21 cellular contexts compared by ENCODE assay signal in genomic region chr13:44692173-44692713, GRCh38.
DNase-seq lines count a peak whose midpoint lies in the region; ATAC-seq and TF ChIP-seq lines count a peak whose summit lies in the region.
"Had no signal": no experiment of that assay in that cellular context is flagged by ENCODE, and none has a peak within 500 bp of the region (broad histone marks: within the 10 kb centered on the region; RNA-seq: fewer than 3 reads in every experiment).

No MANE protein-coding gene starts in this region.

- H3K9me3 Mint-ChIP-seq in GM23338 = no peaks in the 10 kb centered on the region
- H3K9me3 Mint-ChIP-seq in activated T-helper 17 cell treated with anti-CD3 and anti-CD28 coated beads, Interleukin-2, amount 50 U/mL, for 72 hours = no peaks in the 10 kb centered on the region
- H3K9me3 Mint-ChIP-seq: activated B cell treated with CpG ODN at 0.5 μM for 24 hours; activated naive CD4-positive, alpha-beta T cell treated with anti-CD3 and anti-CD28 coated beads, Interleukin-2, amount 10 ng/mL, durations not matched to agents 7 days and 5 days; immature natural killer cell; mesothelial cell of epicardium had no signal

- POLR2A ChIA-PET in Panc1 (lab: Charles Lee) = interaction anchor here (0.6 kb wide), 2 partner anchors 13 to 146 kb away, joined by 3 to 5 read pairs; no protein-coding TSS in a partner anchor

- ATAC-seq in GM23338 (peak; percentile 73), Panc1 (no peak), HG02884 (IDR thresholded peaks at IDR 0.05; ENCODE audit: unreplicated experiment) (no peak), GM21717 (IDR thresholded peaks at IDR 0.05; ENCODE audit: unreplicated experiment) (no peak)
- ATAC-seq in activated T-helper 17 cell treated with anti-CD3 and anti-CD28 coated beads, Interleukin-2, amount 50 U/mL, for 72 hours (replicated peaks) = no peak
- ATAC-seq: sciatic nerve had no signal

- intact Hi-C loops in Panc1 (cut with micrococcal nuclease; ENCODE audit: unreplicated experiment) = no loop called here

- no peaks in the 10 kb centered on the region for H3F3A ChIP-seq in GM23338 (replicated peaks; ENCODE audit: low read depth)

- H4K20me1 ChIP-seq in GM23338 (replicated peaks; ENCODE audit: insufficient read depth) = no peaks in the 10 kb centered on the region

- H3K27ac ChIP-seq in GM23338 (ENCODE audit: low read depth) (no peak overlapping the region), Panc1 (ENCODE audit: low read length) (no peak overlapping the region)
- H3K27ac ChIP-seq: neutrophil, upper lobe of left lung had no signal

- H3K27me3 ChIP-seq in GM23338 (ENCODE audit: insufficient read depth) = no peaks in the 10 kb centered on the region
- H3K27me3 ChIP-seq in Panc1 (ENCODE audit: control insufficient read depth, insufficient read depth, low read length) = no peaks in the 10 kb centered on the region; the same call in 1 of the 2 replicates
- H3K27me3 ChIP-seq: neutrophil, upper lobe of left lung had no signal

- no peaks in the 10 kb centered on the region for H3K79me2 ChIP-seq in GM23338 (replicated peaks; ENCODE audit: insufficient read depth)

- H3K4me1 Mint-ChIP-seq in GM23338 = no peaks in the 10 kb centered on the region
- H3K4me1 Mint-ChIP-seq in activated T-helper 17 cell treated with anti-CD3 and anti-CD28 coated beads, Interleukin-2, amount 50 U/mL, for 72 hours = no peaks in the 10 kb centered on the region
- H3K4me1 Mint-ChIP-seq: activated B cell treated with CpG ODN at 0.5 μM for 24 hours; activated naive CD4-positive, alpha-beta T cell treated with anti-CD3 and anti-CD28 coated beads, Interleukin-2, amount 10 ng/mL, durations not matched to agents 7 days and 5 days; immature natural killer cell; mesothelial cell of epicardium had no signal

- CTCF ChIA-PET in Panc1 (lab: Charles Lee) = no interaction called here

- DNase-seq in DMS 273 (lab: John Stamatoyannopoulos, UW; ENCODE audit: unreplicated experiment) (peak; percentile 38), GM23338 (ENCODE audit: low spot score) (peak; percentile 27), Panc1 (ENCODE audit: low read depth, low spot score) (no peak), fibroblast of mammary gland (ENCODE audit: low read depth) (peak; percentile 29), AG20443 (ENCODE audit: low spot score) (no peak)
- DNase-seq: activated B cell treated with CpG ODN at 0.5 μM for 24 hours; activated CD8-positive, alpha-beta memory T cell treated with anti-CD3 and anti-CD28 coated beads, Interleukin-2, amount 50 U/mL, for 4 hours; activated naive CD4-positive, alpha-beta T cell treated with anti-CD3 and anti-CD28 coated beads, Interleukin-2, amount 10 ng/mL, durations not matched to agents 7 days and 5 days; CD4-positive, alpha-beta memory T cell; effector memory CD4-positive, alpha-beta T cell; foreskin fibroblast; immature natural killer cell; NCI-H2107; stimulated activated CD4-positive, alpha-beta T cell treated with anti-CD3 and anti-CD28 coated beads, Interleukin-4, amount 100 ng/mL, for 1 hour; upper lobe of left lung had no signal

- H3K27ac Mint-ChIP-seq in GM23338 = no peak overlapping the region
- H3K27ac Mint-ChIP-seq in activated T-helper 17 cell treated with anti-CD3 and anti-CD28 coated beads, Interleukin-2, amount 50 U/mL, for 72 hours = no peak overlapping the region
- H3K27ac Mint-ChIP-seq: activated B cell treated with CpG ODN at 0.5 μM for 24 hours; activated naive CD4-positive, alpha-beta T cell treated with anti-CD3 and anti-CD28 coated beads, Interleukin-2, amount 10 ng/mL, durations not matched to agents 7 days and 5 days; CD4-positive, alpha-beta memory T cell; immature natural killer cell; mesothelial cell of epicardium had no signal

- H3K36me3 ChIP-seq in GM23338 (ENCODE audit: insufficient read depth) (no peaks in the 10 kb centered on the region), Panc1 (ENCODE audit: control insufficient read depth, insufficient read depth, low read length) (no peaks in the 10 kb centered on the region)
- H3K36me3 ChIP-seq: neutrophil, upper lobe of left lung had no signal

- no peak overlapping the region for H3K4me3 ChIP-seq in GM23338
- no peak overlapping the region for H3K4me3 ChIP-seq in Panc1 (ENCODE audit: low read depth in 2 of 2, low read length in 2 of 2)
- no peak overlapping the region for H3K4me3 ChIP-seq in fibroblast of mammary gland (ENCODE audit: control insufficient read depth, low read depth, low read length)
- H3K4me3 ChIP-seq: upper lobe of left lung had no signal

- TF ChIP-seq CTCF in GM23338 (conservative IDR thresholded peaks at IDR 0.05; ENCODE audit: low read depth in 2 of 2) = peak in 1 of 2 experiments; percentile 18; a peak in 1 of 4 replicates
- peak; percentile 22; the same call in 1 of the 2 replicates for TF ChIP-seq CTCF in Panc1 (IDR thresholded peaks at IDR 0.05)
- TF ChIP-seq CTCF in fibroblast of mammary gland (conservative IDR thresholded peaks at IDR 0.05; ENCODE audit: control insufficient read depth, insufficient read depth, low read depth, low read length) = no peak

- H3K9me3 ChIP-seq in Panc1 (ENCODE audit: control insufficient read depth, insufficient read depth, low read depth, low read length) = no peaks in the 10 kb centered on the region
- H3K9me3 ChIP-seq: neutrophil, upper lobe of left lung had no signal

- BruUV-seq in Panc1 (replicated peaks; lab: Mats Ljungman, UMichigan) = no TSS peak

- H3K9me2 ChIP-seq in GM23338 (ENCODE audit: insufficient read depth) = peaks cover 5% of the 10 kb centered on the region

- H3K4me1 ChIP-seq in GM23338 (ENCODE audit: insufficient read depth) (no peaks in the 10 kb centered on the region), Panc1 (ENCODE audit: control insufficient read depth, insufficient read depth, low read length) (no peaks in the 10 kb centered on the region)
- H3K4me1 ChIP-seq: upper lobe of left lung had no signal

- no peak overlapping the region for H2AFZ ChIP-seq in GM23338

- no peaks in the 10 kb centered on the region for H3K36me3 Mint-ChIP-seq in GM23338 (ENCODE audit: low read depth)
- H3K36me3 Mint-ChIP-seq in activated T-helper 17 cell treated with anti-CD3 and anti-CD28 coated beads, Interleukin-2, amount 50 U/mL, for 72 hours (ENCODE audit: low read depth) = no peaks in the 10 kb centered on the region
- H3K36me3 Mint-ChIP-seq: activated naive CD4-positive, alpha-beta T cell treated with anti-CD3 and anti-CD28 coated beads, Interleukin-2, amount 10 ng/mL, durations not matched to agents 7 days and 5 days; CD4-positive, alpha-beta memory T cell; immature natural killer cell; mesothelial cell of epicardium had no signal

- no peaks in the 10 kb centered on the region for H3K27me3 Mint-ChIP-seq in GM23338 (ENCODE audit: insufficient read depth, low read depth, poor library complexity)
- peaks cover 16% of the 10 kb centered on the region for H3K27me3 Mint-ChIP-seq in activated T-helper 17 cell treated with anti-CD3 and anti-CD28 coated beads, Interleukin-2, amount 50 U/mL, for 72 hours
- H3K27me3 Mint-ChIP-seq: activated B cell treated with CpG ODN at 0.5 μM for 24 hours had no signal

- H3K4me2 ChIP-seq in GM23338 = no peak overlapping the region

- in situ Hi-C loops in Panc1 (cut with HindIII; ENCODE audit: low pct_unique_long_range_greater_than_20kb, low sequenced_read_pairs) = no loop called here

- H3K4me3 Mint-ChIP-seq in GM23338 = no peak overlapping the region
- H3K4me3 Mint-ChIP-seq in activated T-helper 17 cell treated with anti-CD3 and anti-CD28 coated beads, Interleukin-2, amount 50 U/mL, for 72 hours = no peak overlapping the region
- H3K4me3 Mint-ChIP-seq: activated B cell treated with CpG ODN at 0.5 μM for 24 hours; activated naive CD4-positive, alpha-beta T cell treated with anti-CD3 and anti-CD28 coated beads, Interleukin-2, amount 10 ng/mL, durations not matched to agents 7 days and 5 days; CD4-positive, alpha-beta memory T cell; immature natural killer cell; mesothelial cell of epicardium had no signal

TF ChIP-seq in GM23338, 12 proteins besides CTCF, POLR2A, EP300 and RAD21:
- TF ChIP-seq, protein P1, sequence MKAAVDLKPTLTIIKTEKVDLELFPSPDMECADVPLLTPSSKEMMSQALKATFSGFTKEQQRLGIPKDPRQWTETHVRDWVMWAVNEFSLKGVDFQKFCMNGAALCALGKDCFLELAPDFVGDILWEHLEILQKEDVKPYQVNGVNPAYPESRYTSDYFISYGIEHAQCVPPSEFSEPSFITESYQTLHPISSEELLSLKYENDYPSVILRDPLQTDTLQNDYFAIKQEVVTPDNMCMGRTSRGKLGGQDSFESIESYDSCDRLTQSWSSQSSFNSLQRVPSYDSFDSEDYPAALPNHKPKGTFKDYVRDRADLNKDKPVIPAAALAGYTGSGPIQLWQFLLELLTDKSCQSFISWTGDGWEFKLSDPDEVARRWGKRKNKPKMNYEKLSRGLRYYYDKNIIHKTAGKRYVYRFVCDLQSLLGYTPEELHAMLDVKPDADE (IDR thresholded peaks at IDR 0.05) = no peak
- no peak for TF ChIP-seq JUNB (IDR thresholded peaks at IDR 0.05; ENCODE audit: unreplicated experiment)
- no peak for TF ChIP-seq STAT1 (IDR thresholded peaks at IDR 0.05; ENCODE audit: unreplicated experiment)
- TF ChIP-seq POLR2AphosphoS5 (IDR thresholded peaks at IDR 0.05; ENCODE audit: low read depth) = no peak
- no peak for TF ChIP-seq CREB1 (CRISPR knock-in tag; IDR thresholded peaks at IDR 0.05; ENCODE audit: low read depth)
- TF ChIP-seq NANOG (IDR thresholded peaks at IDR 0.05; ENCODE audit: borderline replicate concordance) = no peak
- no peak for TF ChIP-seq EZH2phosphoT487 (IDR thresholded peaks at IDR 0.05; ENCODE audit: unreplicated experiment)

Comparison
In these comparisons a context has a peak if more than half of its experiments do, and no peak if none do; other contexts are left out.
1. DNase-seq: peak in DMS 273 (single experiment), GM23338 (single experiment) and fibroblast of mammary gland (single experiment); none in Panc1 (single experiment) and AG20443 (single experiment).